Comparison of ENCODE assay signal across 1 cellular context in genomic region chr3:33786565-33787327, GRCh38.
A peak's percentile ranks its signal among the peaks of the same experiment; 100 is the strongest.
TF ChIP-seq lines count a peak whose summit lies in the region.

No MANE protein-coding gene starts in this region.

TF ChIP-seq in H1, 55 proteins besides CTCF, POLR2A, EP300 and RAD21 (continued from another document):
- TF ChIP-seq ATF2 (IDR thresholded peaks at IDR 0.05; ENCODE audit: low read length) = no peak
- TF ChIP-seq CREB1 (IDR thresholded peaks at IDR 0.05) = no peak
- no peak for TF ChIP-seq BRCA1 (IDR thresholded peaks at IDR 0.05; ENCODE audit: low read depth, low read length)
- TF ChIP-seq ATF3 (IDR thresholded peaks at IDR 0.05; ENCODE audit: insufficient read depth, low read depth, low read length) = no peak
- peak; percentile 30 for TF ChIP-seq ASH2L (IDR thresholded peaks at IDR 0.05; ENCODE audit: low read length)
- no peak for TF ChIP-seq SIRT6 (IDR thresholded peaks at IDR 0.05; ENCODE audit: low read length)
